ENCODE assay signal across 17 cellular contexts in the genomic region with DNA sequence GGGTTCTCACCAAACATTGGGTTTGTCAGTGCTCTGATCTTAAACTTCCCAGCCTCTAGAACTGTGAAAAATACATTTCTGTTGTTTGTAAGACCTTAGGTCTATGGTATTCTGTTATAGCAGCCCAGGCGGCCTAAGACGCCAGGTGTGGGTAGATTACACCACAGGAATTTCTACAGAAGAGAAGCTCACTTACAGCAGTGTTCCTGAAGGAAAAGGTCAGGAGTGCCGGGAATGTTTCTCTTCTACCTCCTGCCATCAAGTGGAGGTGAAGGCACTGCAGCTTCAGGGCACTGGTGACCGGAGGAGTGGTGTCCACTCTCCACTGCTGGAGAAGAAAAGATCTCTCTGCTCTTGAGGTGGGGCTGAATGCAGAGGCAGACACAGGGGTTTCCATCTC. TPM values are rescaled to one million over a fixed set of nuclear protein-coding genes. Genes with fewer than 3 reads are reported as not detected.
DNase-seq lines count a peak whose midpoint lies in the region; ATAC-seq and TF ChIP-seq lines count a peak whose summit lies in the region.
"Had no signal": no experiment of that assay in that cellular context is flagged by ENCODE, and none has a peak within 500 bp of the region (broad histone marks: within the 10 kb centered on the region; RNA-seq: fewer than 3 reads in every experiment).

No MANE protein-coding gene starts in this region.

- H3K36me3 ChIP-seq in upper lobe of right lung (no peaks in the 10 kb centered on the region), prostate gland (no peaks in the 10 kb centered on the region)
- H3K36me3 ChIP-seq: BLaER1 had no signal

- H3K27ac ChIP-seq in upper lobe of right lung, result no peak overlapping the region
- H3K27ac ChIP-seq in prostate gland, result no peak overlapping the region
- H3K27ac ChIP-seq: BLaER1, SK-N-MC had no signal

- H3K9me3 ChIP-seq in upper lobe of right lung (no peaks in the 10 kb centered on the region), prostate gland (no peaks in the 10 kb centered on the region)
- H3K9me3 ChIP-seq: BLaER1 had no signal

- ATAC-seq in upper lobe of right lung, result peak; percentile 4

- POLR2A ChIA-PET in HEK293T (lab: Yijun Ruan, JAX), result no interaction called here

- H3K4me3 ChIP-seq in upper lobe of right lung, result no peak overlapping the region
- no peak overlapping the region for H3K4me3 ChIP-seq in prostate gland
- H3K4me3 ChIP-seq: BLaER1, SK-N-MC had no signal

- DNase-seq in HT-29 (ENCODE audit: low spot score) (peak; percentile 25), SK-MEL-5 (ENCODE audit: low read depth, low spot score) (peak; percentile 3), islet precursor cell (peak; percentile 51), upper lobe of right lung (no peak), prostate gland (ENCODE audit: low spot score) (no peak), HEK293T (ENCODE audit: extremely low spot score) (no peak), germinal center (ENCODE audit: low spot score) (no peak)
- DNase-seq: CD8-positive, alpha-beta memory T cell; GOT3; Karpas-422; NCI-H1436 treated with DMSO at 0.1 percent for 48 hours; NCI-H2081; NCI-H524 treated with DMSO at 0.1 percent for 48 hours; NK-92 treated with Interleukin-12 subunit alpha and Interleukin-12 subunit beta, amount 100 ng/mL, for 24 hours; OCI-M1 had no signal

- TF ChIP-seq POLR2A in prostate gland (IDR thresholded peaks at IDR 0.05), result no peak

- H3K27me3 ChIP-seq in upper lobe of right lung (no peaks in the 10 kb centered on the region), prostate gland (replicated peaks; ENCODE audit: insufficient read depth) (no peaks in the 10 kb centered on the region)
- H3K27me3 ChIP-seq: BLaER1 had no signal

- TF ChIP-seq CTCF in upper lobe of right lung (IDR thresholded peaks at IDR 0.05), result no peak
- TF ChIP-seq CTCF in prostate gland (IDR thresholded peaks at IDR 0.05), result no peak

- intact Hi-C loops in upper lobe of right lung (cut with DNase I), result no loop called here
- intact Hi-C loops in prostate gland (cut with DNase I), result no loop called here

- H3K4me1 ChIP-seq in upper lobe of right lung (no peaks in the 10 kb centered on the region), prostate gland (replicated peaks) (no peaks in the 10 kb centered on the region)
- H3K4me1 ChIP-seq: BLaER1 had no signal

- CTCF ChIA-PET in HEK293T (lab: Yijun Ruan, JAX), result no interaction called here

- in situ Hi-C loops in SK-MEL-5 (cut with HindIII; ENCODE audit: low pct_unique_long_range_greater_than_20kb, low sequenced_read_pairs), result no loop called here

- WGBS in prostate gland, result 94% methylated on average over 4 of the region's 4 CpGs

TF ChIP-seq in HEK293T, 16 proteins besides CTCF, POLR2A, EP300 and RAD21:
- no peak for TF ChIP-seq SUZ12 (IDR thresholded peaks at IDR 0.05)
- TF ChIP-seq CTBP1 (IDR thresholded peaks at IDR 0.05; ENCODE audit: borderline replicate concordance), result no peak
- TF ChIP-seq BHLHE40 (IDR thresholded peaks at IDR 0.05; ENCODE audit: borderline replicate concordance), result no peak
- no peak for TF ChIP-seq LEF1 (IDR thresholded peaks at IDR 0.05; ENCODE audit: borderline replicate concordance)
- TF ChIP-seq L3MBTL2 (conservative IDR thresholded peaks at IDR 0.05), result no peak
- TF ChIP-seq FOXM1 (IDR thresholded peaks at IDR 0.05; ENCODE audit: borderline replicate concordance), result no peak
- no peak for TF ChIP-seq ELF4 (IDR thresholded peaks at IDR 0.05)
- no peak for TF ChIP-seq ARNT (IDR thresholded peaks at IDR 0.05)
- no peak for TF ChIP-seq TARDBP (IDR thresholded peaks at IDR 0.05)
- TF ChIP-seq ZNF384 (IDR thresholded peaks at IDR 0.05), result no peak
- TF ChIP-seq SP1 (IDR thresholded peaks at IDR 0.05), result no peak

RNA-seq across cellular contexts. Expression of gene FHDC1, which starts 45.7 kb away (rescaled TPM):
- total RNA-seq in HT-29 (2014; rRNA removed; shearing (Covaris generic)), result 2.8 and 3.0 TPM in 2 replicates
- total RNA-seq in SK-MEL-5 (2014; rRNA removed; shearing (Covaris generic)), result 0.53 and 1.2 TPM in 2 replicates
- 4.7 and 5.2 TPM in 2 replicates for polyA plus RNA-seq in SK-MEL-5 (2015; cell fraction: cytosol; rRNA removed)
- polyA plus RNA-seq in SK-MEL-5 (2015; cell fraction: nucleus; rRNA removed), result 6.6 and 6.9 TPM in 2 replicates
- total RNA-seq in upper lobe of right lung (25.7 TPM), prostate gland (10 to 100 TPM; 11.0 to 15.3 TPM)
- polyA plus RNA-seq: CD8-positive, alpha-beta memory T cell had no signal

Comparison
In these comparisons a context has a peak if more than half of its experiments do, and no peak if none do; other contexts are left out.
1. DNase-seq: peak in HT-29 (single experiment), SK-MEL-5 (single experiment) and islet precursor cell (single experiment); none in upper lobe of right lung (single experiment), prostate gland (single experiment), HEK293T (single experiment) and germinal center (single experiment).